ENCODE assay signal across 8 cellular contexts in genomic region chr2:74472086-74472944, GRCh38. TPM values are rescaled to one million over a fixed set of nuclear protein-coding genes. Genes with fewer than 3 reads are reported as not detected.
DNase-seq lines count a peak whose midpoint lies in the region; ATAC-seq and TF ChIP-seq lines count a peak whose summit lies in the region.

Gene MRPL53 (minus strand): TSS chr2:74472680. CDS start chr2:74472660, 20 bp downstream.

- H3K36me3 ChIP-seq in adrenal gland (replicated peaks in 1 of 2): peaks cover 0 to 15% of the 10 kb centered on the region in 2 donors
- peaks cover 0 to 42% (median 13%) of the 10 kb centered on the region in 9 donors for H3K36me3 ChIP-seq in heart right ventricle
- peaks cover 0 to 21% (median 12%) of the 10 kb centered on the region in 4 donors for H3K36me3 ChIP-seq in upper lobe of left lung

- TF ChIP-seq POLR2A in adrenal gland (IDR thresholded peaks at IDR 0.05): peak; percentile 60 to 70
- peak in 3 of 4 donors; percentile 50 to 93 (median 68) for TF ChIP-seq POLR2A in upper lobe of left lung (IDR thresholded peaks at IDR 0.05)

- H3K9me3 ChIP-seq in adrenal gland (replicated peaks in 1 of 3) (no peaks in the 10 kb centered on the region), heart right ventricle (no peaks in the 10 kb centered on the region), upper lobe of left lung (no peaks in the 10 kb centered on the region)

- 0 to 1% (median 0%) methylated on average over 33 to 66 of the region's 66 CpGs for WGBS in adrenal gland, 4 donors
- WGBS in heart right ventricle, 2 donors: 1% methylated on average over 66 of the region's 66 CpGs
- 1% methylated on average over 56 to 58 of the region's 66 CpGs for WGBS in upper lobe of left lung, 2 donors

- TF ChIP-seq EP300 in upper lobe of left lung (IDR thresholded peaks at IDR 0.05): peak in 1 of 4 donors; percentile 65

- intact Hi-C loops in T-helper 1 cell treated with Interleukin-12 subunit alpha and Interleukin-12 subunit beta and Interleukin-4 antibody, amounts not matched to agents 30 ng/mL and 1 ng/mL, for 36 hours (cut with micrococcal nuclease): loop anchor here (1.0 to 5.0 kb wide), 11 partner anchors 8 to 1240 kb away; partner anchors contain the start of genes AUP1, C2orf81, CCT7 and HTRA2
- intact Hi-C loops in adrenal gland (cut with DNase I): no loop called here
- intact Hi-C loops in heart right ventricle (cut with DNase I): loop anchor here in 2 of 10 donors (1.0 to 5.0 kb wide), 3 partner anchors 14 to 55 kb away; partner anchors contain the start of genes INO80B (in 1 of the 2) and WBP1 (in 1 of the 2)
- intact Hi-C loops in posterior vena cava (cut with DNase I): no loop called here

- H3K4me1 ChIP-seq in adrenal gland (replicated peaks in 1 of 2): peaks cover 9 to 16% of the 10 kb centered on the region in 2 donors
- peaks cover 5 to 36% (median 25%) of the 10 kb centered on the region in 9 donors for H3K4me1 ChIP-seq in heart right ventricle
- H3K4me1 ChIP-seq in upper lobe of left lung: peaks cover 21 to 30% (median 27%) of the 10 kb centered on the region in 4 donors

- H3K27ac ChIP-seq in adrenal gland (peak within 1 kb of the TSS; percentile 57 to 96 (median 87)), heart right ventricle (peak within 1 kb of the TSS; percentile 50 to 95 (median 88)), upper lobe of left lung (peak within 1 kb of the TSS; percentile 86 to 93 (median 90))

- peak within 1 kb of the TSS; percentile 70 for H3K4me3 ChIP-seq in GM12875 (ENCODE audit: low read depth, low read length)
- H3K4me3 ChIP-seq in adrenal gland: peak within 1 kb of the TSS; percentile 7 to 72 (median 44)
- H3K4me3 ChIP-seq in heart right ventricle: peak within 1 kb of the TSS; percentile 46 to 87 (median 80)
- H3K4me3 ChIP-seq in upper lobe of left lung: peak within 1 kb of the TSS; percentile 62 to 80 (median 74)

- TF ChIP-seq CTCF in GM12875 (IDR thresholded peaks at IDR 0.05; ENCODE audit: borderline replicate concordance, insufficient read depth, low read depth, low read length) (no peak), adrenal gland (IDR thresholded peaks at IDR 0.05) (peak in 1 of 6 experiments; percentile 8), heart right ventricle (IDR thresholded peaks at IDR 0.05) (no peak), upper lobe of left lung (IDR thresholded peaks at IDR 0.05) (peak in 1 of 6 experiments; percentile 7)

- no peaks in the 10 kb centered on the region for H3K27me3 ChIP-seq in adrenal gland
- no peaks in the 10 kb centered on the region for H3K27me3 ChIP-seq in heart right ventricle
- no peaks in the 10 kb centered on the region for H3K27me3 ChIP-seq in upper lobe of left lung

- DNase-seq in NCI-H1436 (lab: John Stamatoyannopoulos, UW) (peak; percentile 89), adrenal gland (peak; percentile 92 to 98 (median 95)), heart right ventricle (peak; percentile 96), posterior vena cava (ENCODE audit: low spot score) (peak; percentile 98), upper lobe of left lung (peak; percentile 94 to 96)

- ATAC-seq in HG02678 (IDR thresholded peaks at IDR 0.05; ENCODE audit: unreplicated experiment): peak; percentile 88
- ATAC-seq in heart right ventricle: peak; percentile 91 to 98 (median 97)
- ATAC-seq in upper lobe of left lung (ENCODE audit: low FRiP score in 2 of 2): peak; percentile 95 to 99

RNA-seq across cellular contexts. Expression of gene MRPL53, which starts in this region (rescaled TPM):
- total RNA-seq in T-helper 1 cell treated with Interleukin-12 subunit alpha and Interleukin-12 subunit beta and Interleukin-4 antibody, amounts not matched to agents 30 ng/mL and 1 ng/mL, for 36 hours: 111 and 121 TPM in 2 replicates
- total RNA-seq in adrenal gland (100 to 1,000 TPM in 5 of 8 donors, 10 to 100 TPM in 3; 30.2 to 191 (median 120) TPM), heart right ventricle (100 to 1,000 TPM; 136 to 188 (median 150) TPM), posterior vena cava (10 to 100 TPM; 47.1 to 53.2 TPM), upper lobe of left lung (10 to 100 TPM; 19.9 to 87.1 (median 30.1) TPM)
- polyA plus RNA-seq in adrenal gland (100 to 1,000 TPM in 2 of 3 donors, 10 to 100 TPM in 1; 26.4 to 167 (median 129) TPM), heart right ventricle (100 to 1,000 TPM in 1 of 2 donors, 10 to 100 TPM in 1; 92.3 to 123 TPM)

Comparison
In these comparisons a context has a peak if more than half of its experiments do, and no peak if none do; other contexts are left out.
1. Peak in every context shown above with its lines: DNase-seq, ATAC-seq, H3K4me3 ChIP-seq and H3K27ac ChIP-seq.